In genomic region chr3:180534828-180535227, GRCh38 we compare ENCODE assay signal across 18 cellular contexts.
A peak's percentile ranks its signal among the peaks of the same experiment; 100 is the strongest.
DNase-seq lines count a peak whose midpoint lies in the region; ATAC-seq and TF ChIP-seq lines count a peak whose summit lies in the region.
"Had no signal": no experiment of that assay in that cellular context is flagged by ENCODE, and none has a peak within 500 bp of the region (broad histone marks: within the 10 kb centered on the region; RNA-seq: fewer than 3 reads in every experiment).

No MANE protein-coding gene starts in this region.

- H3K79me2 ChIP-seq in PC-3 (ENCODE audit: low read length), result no peaks in the 10 kb centered on the region

- peaks cover 45% of the 10 kb centered on the region for H3K4me1 Mint-ChIP-seq in HFFc6 (ENCODE audit: low read depth)
- H3K4me1 Mint-ChIP-seq: B cell had no signal

- H3K27ac ChIP-seq in PC-3 (ENCODE audit: low read length), result peak overlapping the region; percentile 57
- H3K27ac ChIP-seq: A549; BLaER1 treated with 17β-estradiol and CSF1 and Interleukin-3, amounts not matched to agents 10 nM and 100 nM; C4-2B had no signal

- no peaks in the 10 kb centered on the region for H3K27me3 ChIP-seq in PC-3 (ENCODE audit: low read length)
- H3K27me3 ChIP-seq: BLaER1 treated with 17β-estradiol and CSF1 and Interleukin-3, amounts not matched to agents 10 nM and 100 nM had no signal

- no peaks in the 10 kb centered on the region for H3K9me3 ChIP-seq in PC-3 (ENCODE audit: low read length)
- H3K9me3 ChIP-seq: A549, Caco-2 had no signal

- no peaks in the 10 kb centered on the region for H3F3A ChIP-seq in PC-3 (ENCODE audit: low read length, unreplicated experiment)

- H3K9me3 Mint-ChIP-seq in HFFc6, result peaks cover 26% of the 10 kb centered on the region

- peaks cover 44% of the 10 kb centered on the region for H3K36me3 Mint-ChIP-seq in HFFc6 (ENCODE audit: low read depth)
- H3K36me3 Mint-ChIP-seq: CD8-positive, alpha-beta T cell had no signal

- H3K36me3 ChIP-seq in PC-3 (ENCODE audit: low read depth, low read length), result no peaks in the 10 kb centered on the region
- H3K36me3 ChIP-seq: BLaER1 treated with 17β-estradiol and CSF1 and Interleukin-3, amounts not matched to agents 10 nM and 100 nM had no signal

- BruUV-seq in PC-3 (replicated peaks; lab: Mats Ljungman, UMichigan), result no TSS peak

- H3K9me2 ChIP-seq in PC-3 (replicated peaks; ENCODE audit: low read length), result no peaks in the 10 kb centered on the region

- no peaks in the 10 kb centered on the region for H3K27me3 Mint-ChIP-seq in HFFc6 (ENCODE audit: insufficient read depth)
- H3K27me3 Mint-ChIP-seq: B cell; CD4-positive, alpha-beta T cell had no signal

- CTCF ChIA-PET in PC-3 (lab: Charles Lee), result no interaction called here

- POLR2A ChIA-PET in PC-3 (lab: Charles Lee; ENCODE audit: unreplicated experiment), result no interaction called here

- H3K9ac ChIP-seq in PC-3 (ENCODE audit: low read length), result no peak overlapping the region
- H3K9ac ChIP-seq: BLaER1 treated with 17β-estradiol and CSF1 and Interleukin-3, amounts not matched to agents 10 nM and 100 nM had no signal

- no peak for TF ChIP-seq CTCF in HFFc6 (IDR thresholded peaks at IDR 0.05)
- TF ChIP-seq CTCF in PC-3 (conservative IDR thresholded peaks at IDR 0.05; ENCODE audit: low read depth, low read length), result no peak

- ATAC-seq in PC-3, result peak; percentile 87
- ATAC-seq: A549; CD8-positive, alpha-beta T cell; GM12878 had no signal

- H3K4me3 Mint-ChIP-seq in HFFc6, result peak overlapping the region; percentile 49
- H3K4me3 Mint-ChIP-seq: B cell; CD4-positive, alpha-beta T cell; CD8-positive, alpha-beta T cell had no signal

- H3K27ac Mint-ChIP-seq in HFFc6, result peak overlapping the region; percentile 66
- H3K27ac Mint-ChIP-seq: B cell; CD4-positive, alpha-beta T cell; CD8-positive, alpha-beta T cell had no signal

- H4K20me1 ChIP-seq in PC-3 (ENCODE audit: low read length), result no peaks in the 10 kb centered on the region
- H4K20me1 ChIP-seq: BLaER1 treated with 17β-estradiol and CSF1 and Interleukin-3, amounts not matched to agents 10 nM and 100 nM had no signal

- H3K4me2 ChIP-seq in PC-3 (ENCODE audit: low read length), result peak overlapping the region; percentile 64
- H3K4me2 ChIP-seq: A549; BLaER1 treated with 17β-estradiol and CSF1 and Interleukin-3, amounts not matched to agents 10 nM and 100 nM had no signal

- no peak overlapping the region for H2AFZ ChIP-seq in PC-3 (ENCODE audit: low read length)

- peaks cover 18% of the 10 kb centered on the region for H3K4me1 ChIP-seq in PC-3 (ENCODE audit: insufficient read depth, low read length)
- H3K4me1 ChIP-seq: A549; BLaER1 treated with 17β-estradiol and CSF1 and Interleukin-3, amounts not matched to agents 10 nM and 100 nM; Caco-2 had no signal

- peak; percentile 39 for DNase-seq in HFFc6
- peak; percentile 58 for DNase-seq in PC-3
- no peak for DNase-seq in NCI-H1048 (lab: John Stamatoyannopoulos, UW)
- DNase-seq in GM19238 (ENCODE audit: insufficient read length, low spot score), result no peak
- DNase-seq in EL, result no peak
- DNase-seq: 8988T; AML-193; Caco-2; Calu3; CD4-positive, alpha-beta T cell; CD8-positive, alpha-beta T cell; DMS79 treated with DMSO at 0.1 percent for 48 hours; GDM1 had no signal

- H3K4me3 ChIP-seq in PC-3 (ENCODE audit: low read length), result no peak overlapping the region
- H3K4me3 ChIP-seq: A549; BLaER1 treated with 17β-estradiol and CSF1 and Interleukin-3, amounts not matched to agents 10 nM and 100 nM; GM12878 had no signal

- intact Hi-C loops in PC-3 (cut with micrococcal nuclease), result loop anchor here (1.0 to 2.0 kb wide), 3 partner anchors 60 to 152 kb away; no protein-coding TSS in a partner anchor

Comparison
In these comparisons a context has a peak if more than half of its experiments do, and no peak if none do; other contexts are left out.
1. DNase-seq: peak in HFFc6 (single experiment) and PC-3 (single experiment); none in NCI-H1048 (single experiment), GM19238 (single experiment) and EL (single experiment).